In genomic region chr17:7615265-7615747, GRCh38 we compare ENCODE assay signal across 9 cellular contexts. TPM values are rescaled to one million over a fixed set of nuclear protein-coding genes. Genes with fewer than 3 reads are reported as not detected.
DNase-seq lines count a peak whose midpoint lies in the region; FAIRE-seq and TF ChIP-seq lines count a peak whose summit lies in the region.
"Had no signal": no experiment of that assay in that cellular context is flagged by ENCODE, and none has a peak within 500 bp of the region (broad histone marks: within the 10 kb centered on the region; RNA-seq: fewer than 3 reads in every experiment).

No MANE protein-coding gene starts in this region.

- H3K4me1 Mint-ChIP-seq in HFFc6 (ENCODE audit: low read depth), result peaks cover 33% of the 10 kb centered on the region
- H3K4me1 Mint-ChIP-seq in MCF 10A (ENCODE audit: insufficient read depth, unreplicated experiment), result peaks cover 31% of the 10 kb centered on the region

- peak overlapping the region; percentile 31 for H3K4me3 ChIP-seq in mesodermal cell (ENCODE audit: extremely low read depth, insufficient read depth, low read length, poor library complexity, severe bottlenecking)

- H3K27me3 Mint-ChIP-seq in HFFc6 (ENCODE audit: insufficient read depth) (peaks cover 2% of the 10 kb centered on the region; the same call in 1 of the 2 replicates), MCF 10A (ENCODE audit: insufficient read depth, unreplicated experiment) (no peaks in the 10 kb centered on the region)

- BruUV-seq in MCF 10A (replicated peaks; lab: Mats Ljungman, UMichigan), result no TSS peak

- H3K27ac Mint-ChIP-seq in HFFc6, result peak overlapping the region; percentile 79
- peak overlapping the region; percentile 95 for H3K27ac Mint-ChIP-seq in MCF 10A (ENCODE audit: low read depth, unreplicated experiment)

- no peak for TF ChIP-seq POLR2A in H54 (IDR thresholded peaks at IDR 0.05; ENCODE audit: low read depth, low read length)

- H3K9me3 Mint-ChIP-seq in HFFc6 (no peaks in the 10 kb centered on the region), MCF 10A (ENCODE audit: unreplicated experiment) (no peaks in the 10 kb centered on the region)

- WGBS in mesodermal cell (ENCODE audit: insufficient coverage in 2 of 2), 2 experiments, result 17 to 29% methylated on average over 15 to 18 of the region's 28 CpGs

- TF ChIP-seq CTCF in 22Rv1 (IDR thresholded peaks at IDR 0.05), result no peak
- no peak for TF ChIP-seq CTCF in HFFc6 (IDR thresholded peaks at IDR 0.05)
- no peak for TF ChIP-seq CTCF in MCF 10A (IDR thresholded peaks at IDR 0.05; ENCODE audit: unreplicated experiment)

- POLR2A ChIA-PET in MCF 10A (lab: Yijun Ruan, JAX), result interaction anchor here (0.6 to 10.5 kb wide), 22 partner anchors 11 to 1958 kb away, joined by 3 to 206 read pairs (median 4); partner anchors contain the start of genes CD68, CNTROB, DNAH2 and MPDU1

- H3K27ac ChIP-seq in 22Rv1 (peak overlapping the region; percentile 91), mesodermal cell (ENCODE audit: low read depth, low read length, severe bottlenecking) (peak overlapping the region; percentile 91)
- H3K27ac ChIP-seq: foreskin keratinocyte had no signal

- intact Hi-C loops in MCF 10A (cut with micrococcal nuclease), result loop anchor here (2.0 kb wide), 1 partner anchor 25 kb away; the partner anchor contains the start of gene SOX15

- H3K9me3 ChIP-seq in mesodermal cell (ENCODE audit: control insufficient read depth, low read length), result no peaks in the 10 kb centered on the region

- no peak for FAIRE-seq in H54 (lab: Jason Lieb, UNC)

- peaks cover 5% of the 10 kb centered on the region for H3K4me1 ChIP-seq in mesodermal cell (ENCODE audit: control insufficient read depth, insufficient read depth, low read length, poor library complexity, severe bottlenecking)

- CTCF ChIA-PET in MCF 10A (lab: Yijun Ruan, JAX), result interaction anchor here (0.6 to 2.0 kb wide), 13 partner anchors 10 to 668 kb away, joined by 3 to 10 read pairs (median 3); partner anchors contain the start of gene SAT2

- H3K4me3 Mint-ChIP-seq in HFFc6, result peak overlapping the region; percentile 87
- peak overlapping the region; percentile 80 for H3K4me3 Mint-ChIP-seq in MCF 10A (ENCODE audit: unreplicated experiment)

- peaks cover 31% of the 10 kb centered on the region for H3K36me3 Mint-ChIP-seq in HFFc6 (ENCODE audit: low read depth)
- H3K36me3 Mint-ChIP-seq in MCF 10A (ENCODE audit: insufficient read depth, unreplicated experiment), result peaks cover 17% of the 10 kb centered on the region

- DNase-seq in HFFc6 (no peak), MCF 10A (ENCODE audit: unreplicated experiment) (no peak), RPMI8226 (no peak), amygdala (lab: John Stamatoyannopoulos, UW) (no peak), H54 (ENCODE audit: insufficient read length, low spot score) (no peak)
- no peak for DNase-seq in stimulated activated CD4-positive, alpha-beta T cell treated with anti-CD3 and anti-CD28 coated beads, Interleukin-4, amount 100 ng/mL, for 24 hours

- H3K36me3 ChIP-seq in mesodermal cell (ENCODE audit: control insufficient read depth, insufficient read depth, low read length), result peaks cover 17% of the 10 kb centered on the region

RNA-seq across cellular contexts. Expression of gene FXR2, which starts 0.6 kb away (rescaled TPM):
- 10 to 100 TPM; 49.3 to 62.3 (median 51.5) TPM for total RNA-seq in HFFc6 (2021; fragmentation: NEBNext Ultra II Directional; extraction: Animal tissue kit (Norgen Biotek cat#: 25700))
- total RNA-seq in MCF 10A (2022), result 60.7 and 65.1 TPM in 2 replicates
- 41.8 TPM for polyA plus RNA-seq in mesodermal cell (2013, experiment 1 of 2)
- polyA plus RNA-seq in mesodermal cell (2013, experiment 2 of 2), result 35.2 TPM

RNA-seq across cellular contexts. Expression of gene SAT2, which starts 12.3 kb away (rescaled TPM):
- 10 to 100 TPM; 39.2 to 55.0 (median 43.5) TPM for total RNA-seq in HFFc6 (2021; fragmentation: NEBNext Ultra II Directional; extraction: Animal tissue kit (Norgen Biotek cat#: 25700))
- 66.8 and 82.7 TPM in 2 replicates for total RNA-seq in MCF 10A (2022)
- polyA plus RNA-seq in mesodermal cell (2013, experiment 1 of 2), result 47.3 TPM
- 46.5 TPM for polyA plus RNA-seq in mesodermal cell (2013, experiment 2 of 2)

RNA-seq across cellular contexts. Expression of gene SHBG, which starts 14.6 kb away (rescaled TPM):
- total RNA-seq in HFFc6 (2021; fragmentation: NEBNext Ultra II Directional; extraction: Animal tissue kit (Norgen Biotek cat#: 25700)), result 1 to 10 TPM in 1 of 6 experiments, under 1 TPM in 5; 0.36 to 1.2 (median 0.79) TPM
- 0.35 and 1.1 TPM in 2 replicates for total RNA-seq in MCF 10A (2022)
- polyA plus RNA-seq in mesodermal cell (2013, experiment 1 of 2), result 1.4 TPM
- polyA plus RNA-seq in mesodermal cell (2013, experiment 2 of 2), result 0.66 TPM
- total RNA-seq: foreskin keratinocyte had no signal

RNA-seq across cellular contexts. Expression of gene SOX15, which starts 25.4 kb away (rescaled TPM):
- 1 to 10 TPM in 1 of 6 experiments, under 1 TPM in 5; 0.62 to 1.0 (median 0.81) TPM for total RNA-seq in HFFc6 (2021; fragmentation: NEBNext Ultra II Directional; extraction: Animal tissue kit (Norgen Biotek cat#: 25700))
- 32.6 and 34.4 TPM in 2 replicates for total RNA-seq in MCF 10A (2022)
- polyA plus RNA-seq in mesodermal cell (2013, experiment 1 of 2), result not detected
- 0.61 TPM for polyA plus RNA-seq in mesodermal cell (2013, experiment 2 of 2)

RNA-seq across cellular contexts. Expression of gene MPDU1, which starts 31.7 kb away (rescaled TPM):
- total RNA-seq in HFFc6 (2021; fragmentation: NEBNext Ultra II Directional; extraction: Animal tissue kit (Norgen Biotek cat#: 25700)), result 10 to 100 TPM; 59.2 to 91.2 (median 68.6) TPM
- 52.0 and 56.5 TPM in 2 replicates for total RNA-seq in MCF 10A (2022)
- 43.3 TPM for polyA plus RNA-seq in mesodermal cell (2013, experiment 1 of 2)
- 44.5 TPM for polyA plus RNA-seq in mesodermal cell (2013, experiment 2 of 2)
